Comparison of ENCODE assay signal across 2 cellular contexts in the genomic region with DNA sequence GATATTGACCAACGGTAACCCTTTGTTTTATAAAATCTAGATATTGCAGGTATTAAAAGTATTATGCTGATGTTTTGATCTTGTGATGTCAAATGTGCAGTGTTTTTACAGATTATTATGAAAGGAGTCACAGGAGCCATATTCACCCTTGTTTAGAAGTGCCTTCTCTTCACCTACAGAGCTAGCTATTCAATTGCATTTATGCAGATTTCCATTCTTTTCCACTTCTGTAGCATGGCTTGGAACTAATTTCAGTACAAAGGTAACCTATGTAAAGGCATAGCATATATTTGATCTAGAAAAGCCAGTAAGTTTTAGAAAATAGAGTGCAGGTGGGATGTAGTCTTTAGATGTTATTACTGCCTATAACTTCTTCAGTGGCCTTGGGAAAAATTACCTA.
TF ChIP-seq lines count a peak whose summit lies in the region.

No MANE protein-coding gene starts in this region.

TF ChIP-seq in GM23338, 12 proteins besides CTCF, POLR2A, EP300 and RAD21:
- TF ChIP-seq ZNF114 (CRISPR knock-in tag; IDR thresholded peaks at IDR 0.05): no peak
- no peak for TF ChIP-seq STAT1 (IDR thresholded peaks at IDR 0.05; ENCODE audit: unreplicated experiment)
- TF ChIP-seq REST (IDR thresholded peaks at IDR 0.05; ENCODE audit: unreplicated experiment): no peak
- no peak for TF ChIP-seq EZH2phosphoT487 (IDR thresholded peaks at IDR 0.05; ENCODE audit: unreplicated experiment)
- TF ChIP-seq NANOG (IDR thresholded peaks at IDR 0.05; ENCODE audit: borderline replicate concordance): no peak
- TF ChIP-seq, protein P1, sequence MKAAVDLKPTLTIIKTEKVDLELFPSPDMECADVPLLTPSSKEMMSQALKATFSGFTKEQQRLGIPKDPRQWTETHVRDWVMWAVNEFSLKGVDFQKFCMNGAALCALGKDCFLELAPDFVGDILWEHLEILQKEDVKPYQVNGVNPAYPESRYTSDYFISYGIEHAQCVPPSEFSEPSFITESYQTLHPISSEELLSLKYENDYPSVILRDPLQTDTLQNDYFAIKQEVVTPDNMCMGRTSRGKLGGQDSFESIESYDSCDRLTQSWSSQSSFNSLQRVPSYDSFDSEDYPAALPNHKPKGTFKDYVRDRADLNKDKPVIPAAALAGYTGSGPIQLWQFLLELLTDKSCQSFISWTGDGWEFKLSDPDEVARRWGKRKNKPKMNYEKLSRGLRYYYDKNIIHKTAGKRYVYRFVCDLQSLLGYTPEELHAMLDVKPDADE (IDR thresholded peaks at IDR 0.05): no peak

TF ChIP-seq in WTC11, 78 proteins besides CTCF, POLR2A, EP300 and RAD21 (continued from another document):
- TF ChIP-seq ZNF396 (CRISPR knock-in tag; IDR thresholded peaks at IDR 0.05; ENCODE audit: borderline replicate concordance): no peak
- TF ChIP-seq, protein P2, sequence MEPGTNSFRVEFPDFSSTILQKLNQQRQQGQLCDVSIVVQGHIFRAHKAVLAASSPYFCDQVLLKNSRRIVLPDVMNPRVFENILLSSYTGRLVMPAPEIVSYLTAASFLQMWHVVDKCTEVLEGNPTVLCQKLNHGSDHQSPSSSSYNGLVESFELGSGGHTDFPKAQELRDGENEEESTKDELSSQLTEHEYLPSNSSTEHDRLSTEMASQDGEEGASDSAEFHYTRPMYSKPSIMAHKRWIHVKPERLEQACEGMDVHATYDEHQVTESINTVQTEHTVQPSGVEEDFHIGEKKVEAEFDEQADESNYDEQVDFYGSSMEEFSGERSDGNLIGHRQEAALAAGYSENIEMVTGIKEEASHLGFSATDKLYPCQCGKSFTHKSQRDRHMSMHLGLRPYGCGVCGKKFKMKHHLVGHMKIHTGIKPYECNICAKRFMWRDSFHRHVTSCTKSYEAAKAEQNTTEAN (CRISPR knock-in tag; IDR thresholded peaks at IDR 0.05): no peak
- TF ChIP-seq ZNF219 (CRISPR knock-in tag; IDR thresholded peaks at IDR 0.05; ENCODE audit: borderline replicate concordance): no peak
- no peak for TF ChIP-seq NR2C2 (CRISPR knock-in tag; IDR thresholded peaks at IDR 0.05)
- TF ChIP-seq ATF6 (CRISPR knock-in tag; IDR thresholded peaks at IDR 0.05): no peak
- no peak for TF ChIP-seq NFE2L1 (CRISPR knock-in tag; IDR thresholded peaks at IDR 0.05)
- TF ChIP-seq RORB (CRISPR knock-in tag; IDR thresholded peaks at IDR 0.05): no peak
- TF ChIP-seq, protein P3, sequence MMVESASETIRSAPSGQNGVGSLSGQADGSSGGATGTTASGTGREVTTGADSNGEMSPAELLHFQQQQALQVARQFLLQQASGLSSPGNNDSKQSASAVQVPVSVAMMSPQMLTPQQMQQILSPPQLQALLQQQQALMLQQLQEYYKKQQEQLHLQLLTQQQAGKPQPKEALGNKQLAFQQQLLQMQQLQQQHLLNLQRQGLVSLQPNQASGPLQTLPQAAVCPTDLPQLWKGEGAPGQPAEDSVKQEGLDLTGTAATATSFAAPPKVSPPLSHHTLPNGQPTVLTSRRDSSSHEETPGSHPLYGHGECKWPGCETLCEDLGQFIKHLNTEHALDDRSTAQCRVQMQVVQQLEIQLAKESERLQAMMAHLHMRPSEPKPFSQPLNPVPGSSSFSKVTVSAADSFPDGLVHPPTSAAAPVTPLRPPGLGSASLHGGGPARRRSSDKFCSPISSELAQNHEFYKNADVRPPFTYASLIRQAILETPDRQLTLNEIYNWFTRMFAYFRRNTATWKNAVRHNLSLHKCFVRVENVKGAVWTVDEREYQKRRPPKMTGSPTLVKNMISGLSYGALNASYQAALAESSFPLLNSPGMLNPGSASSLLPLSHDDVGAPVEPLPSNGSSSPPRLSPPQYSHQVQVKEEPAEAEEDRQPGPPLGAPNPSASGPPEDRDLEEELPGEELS (CRISPR knock-in tag; IDR thresholded peaks at IDR 0.05): no peak
- no peak for TF ChIP-seq GABPB1 (CRISPR knock-in tag; IDR thresholded peaks at IDR 0.05)
- TF ChIP-seq, protein P4, sequence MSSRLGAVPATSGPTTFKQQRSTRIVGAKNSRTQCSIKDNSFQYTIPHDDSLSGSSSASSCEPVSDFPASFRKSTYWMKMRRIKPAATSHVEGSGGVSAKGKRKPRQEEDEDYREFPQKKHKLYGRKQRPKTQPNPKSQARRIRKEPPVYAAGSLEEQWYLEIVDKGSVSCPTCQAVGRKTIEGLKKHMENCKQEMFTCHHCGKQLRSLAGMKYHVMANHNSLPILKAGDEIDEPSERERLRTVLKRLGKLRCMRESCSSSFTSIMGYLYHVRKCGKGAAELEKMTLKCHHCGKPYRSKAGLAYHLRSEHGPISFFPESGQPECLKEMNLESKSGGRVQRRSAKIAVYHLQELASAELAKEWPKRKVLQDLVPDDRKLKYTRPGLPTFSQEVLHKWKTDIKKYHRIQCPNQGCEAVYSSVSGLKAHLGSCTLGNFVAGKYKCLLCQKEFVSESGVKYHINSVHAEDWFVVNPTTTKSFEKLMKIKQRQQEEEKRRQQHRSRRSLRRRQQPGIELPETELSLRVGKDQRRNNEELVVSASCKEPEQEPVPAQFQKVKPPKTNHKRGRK (CRISPR knock-in tag; IDR thresholded peaks at IDR 0.05; ENCODE audit: borderline replicate concordance): no peak
- TF ChIP-seq USF2 (CRISPR knock-in tag; IDR thresholded peaks at IDR 0.05): no peak
- TF ChIP-seq IRF1 (CRISPR knock-in tag; IDR thresholded peaks at IDR 0.05): no peak
- TF ChIP-seq IRF2 (CRISPR knock-in tag; IDR thresholded peaks at IDR 0.05; ENCODE audit: borderline replicate concordance, low read depth): no peak
